In the genomic region with DNA sequence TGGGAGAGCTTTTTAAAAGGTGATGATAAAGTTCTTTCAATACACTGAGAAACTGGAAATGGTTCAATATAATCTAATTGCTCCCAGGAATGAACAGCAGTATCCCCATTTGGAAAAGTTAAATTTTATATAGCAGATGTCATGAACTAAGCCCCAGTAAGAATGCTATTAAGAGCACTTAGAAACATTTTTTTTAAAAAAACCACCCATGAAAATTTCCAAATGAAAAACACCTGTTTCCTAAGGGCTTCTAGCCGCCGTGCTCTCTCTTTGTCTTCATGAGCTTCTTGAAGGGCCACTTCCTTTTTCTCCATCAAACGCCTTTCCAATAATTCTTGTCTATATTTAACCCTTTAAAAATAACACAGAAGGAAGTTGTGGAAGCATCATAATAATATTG, we compare ENCODE assay signal across 1 cellular context.
TF ChIP-seq lines count a peak whose summit lies in the region.

No MANE protein-coding gene starts in this region.

TF ChIP-seq in GM23338, 12 proteins besides CTCF, POLR2A, EP300 and RAD21 (continued from another document):
- TF ChIP-seq, protein P1, sequence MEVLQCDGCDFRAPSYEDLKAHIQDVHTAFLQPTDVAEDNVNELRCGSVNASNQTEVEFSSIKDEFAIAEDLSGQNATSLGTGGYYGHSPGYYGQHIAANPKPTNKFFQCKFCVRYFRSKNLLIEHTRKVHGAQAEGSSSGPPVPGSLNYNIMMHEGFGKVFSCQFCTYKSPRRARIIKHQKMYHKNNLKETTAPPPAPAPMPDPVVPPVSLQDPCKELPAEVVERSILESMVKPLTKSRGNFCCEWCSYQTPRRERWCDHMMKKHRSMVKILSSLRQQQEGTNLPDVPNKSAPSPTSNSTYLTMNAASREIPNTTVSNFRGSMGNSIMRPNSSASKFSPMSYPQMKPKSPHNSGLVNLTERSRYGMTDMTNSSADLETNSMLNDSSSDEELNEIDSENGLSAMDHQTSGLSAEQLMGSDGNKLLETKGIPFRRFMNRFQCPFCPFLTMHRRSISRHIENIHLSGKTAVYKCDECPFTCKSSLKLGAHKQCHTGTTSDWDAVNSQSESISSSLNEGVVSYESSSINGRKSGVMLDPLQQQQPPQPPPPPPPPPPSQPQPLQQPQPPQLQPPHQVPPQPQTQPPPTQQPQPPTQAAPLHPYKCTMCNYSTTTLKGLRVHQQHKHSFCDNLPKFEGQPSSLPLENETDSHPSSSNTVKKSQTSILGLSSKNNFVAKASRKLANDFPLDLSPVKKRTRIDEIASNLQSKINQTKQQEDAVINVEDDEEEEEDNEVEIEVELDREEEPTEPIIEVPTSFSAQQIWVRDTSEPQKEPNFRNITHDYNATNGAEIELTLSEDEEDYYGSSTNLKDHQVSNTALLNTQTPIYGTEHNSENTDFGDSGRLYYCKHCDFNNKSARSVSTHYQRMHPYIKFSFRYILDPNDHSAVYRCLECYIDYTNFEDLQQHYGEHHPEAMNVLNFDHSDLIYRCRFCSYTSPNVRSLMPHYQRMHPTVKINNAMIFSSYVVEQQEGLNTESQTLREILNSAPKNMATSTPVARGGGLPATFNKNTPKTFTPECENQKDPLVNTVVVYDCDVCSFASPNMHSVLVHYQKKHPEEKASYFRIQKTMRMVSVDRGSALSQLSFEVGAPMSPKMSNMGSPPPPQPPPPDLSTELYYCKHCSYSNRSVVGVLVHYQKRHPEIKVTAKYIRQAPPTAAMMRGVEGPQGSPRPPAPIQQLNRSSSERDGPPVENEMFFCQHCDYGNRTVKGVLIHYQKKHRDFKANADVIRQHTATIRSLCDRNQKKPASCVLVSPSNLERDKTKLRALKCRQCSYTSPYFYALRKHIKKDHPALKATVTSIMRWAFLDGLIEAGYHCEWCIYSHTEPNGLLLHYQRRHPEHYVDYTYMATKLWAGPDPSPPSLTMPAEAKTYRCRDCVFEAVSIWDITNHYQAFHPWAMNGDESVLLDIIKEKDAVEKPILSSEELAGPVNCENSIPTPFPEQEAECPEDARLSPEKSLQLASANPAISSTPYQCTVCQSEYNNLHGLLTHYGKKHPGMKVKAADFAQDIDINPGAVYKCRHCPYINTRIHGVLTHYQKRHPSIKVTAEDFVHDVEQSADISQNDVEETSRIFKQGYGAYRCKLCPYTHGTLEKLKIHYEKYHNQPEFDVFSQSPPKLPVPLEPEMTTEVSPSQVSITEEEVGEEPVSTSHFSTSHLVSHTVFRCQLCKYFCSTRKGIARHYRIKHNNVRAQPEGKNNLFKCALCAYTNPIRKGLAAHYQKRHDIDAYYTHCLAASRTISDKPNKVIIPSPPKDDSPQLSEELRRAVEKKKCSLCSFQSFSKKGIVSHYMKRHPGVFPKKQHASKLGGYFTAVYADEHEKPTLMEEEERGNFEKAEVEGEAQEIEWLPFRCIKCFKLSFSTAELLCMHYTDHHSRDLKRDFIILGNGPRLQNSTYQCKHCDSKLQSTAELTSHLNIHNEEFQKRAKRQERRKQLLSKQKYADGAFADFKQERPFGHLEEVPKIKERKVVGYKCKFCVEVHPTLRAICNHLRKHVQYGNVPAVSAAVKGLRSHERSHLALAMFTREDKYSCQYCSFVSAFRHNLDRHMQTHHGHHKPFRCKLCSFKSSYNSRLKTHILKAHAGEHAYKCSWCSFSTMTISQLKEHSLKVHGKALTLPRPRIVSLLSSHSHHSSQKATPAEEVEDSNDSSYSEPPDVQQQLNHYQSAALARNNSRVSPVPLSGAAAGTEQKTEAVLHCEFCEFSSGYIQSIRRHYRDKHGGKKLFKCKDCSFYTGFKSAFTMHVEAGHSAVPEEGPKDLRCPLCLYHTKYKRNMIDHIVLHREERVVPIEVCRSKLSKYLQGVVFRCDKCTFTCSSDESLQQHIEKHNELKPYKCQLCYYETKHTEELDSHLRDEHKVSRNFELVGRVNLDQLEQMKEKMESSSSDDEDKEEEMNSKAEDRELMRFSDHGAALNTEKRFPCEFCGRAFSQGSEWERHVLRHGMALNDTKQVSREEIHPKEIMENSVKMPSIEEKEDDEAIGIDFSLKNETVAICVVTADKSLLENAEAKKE (CRISPR knock-in tag; IDR thresholded peaks at IDR 0.05): no peak
- TF ChIP-seq CREB1 (CRISPR knock-in tag; IDR thresholded peaks at IDR 0.05; ENCODE audit: low read depth): no peak
